8 cellular contexts compared by ENCODE assay signal in the genomic region with DNA sequence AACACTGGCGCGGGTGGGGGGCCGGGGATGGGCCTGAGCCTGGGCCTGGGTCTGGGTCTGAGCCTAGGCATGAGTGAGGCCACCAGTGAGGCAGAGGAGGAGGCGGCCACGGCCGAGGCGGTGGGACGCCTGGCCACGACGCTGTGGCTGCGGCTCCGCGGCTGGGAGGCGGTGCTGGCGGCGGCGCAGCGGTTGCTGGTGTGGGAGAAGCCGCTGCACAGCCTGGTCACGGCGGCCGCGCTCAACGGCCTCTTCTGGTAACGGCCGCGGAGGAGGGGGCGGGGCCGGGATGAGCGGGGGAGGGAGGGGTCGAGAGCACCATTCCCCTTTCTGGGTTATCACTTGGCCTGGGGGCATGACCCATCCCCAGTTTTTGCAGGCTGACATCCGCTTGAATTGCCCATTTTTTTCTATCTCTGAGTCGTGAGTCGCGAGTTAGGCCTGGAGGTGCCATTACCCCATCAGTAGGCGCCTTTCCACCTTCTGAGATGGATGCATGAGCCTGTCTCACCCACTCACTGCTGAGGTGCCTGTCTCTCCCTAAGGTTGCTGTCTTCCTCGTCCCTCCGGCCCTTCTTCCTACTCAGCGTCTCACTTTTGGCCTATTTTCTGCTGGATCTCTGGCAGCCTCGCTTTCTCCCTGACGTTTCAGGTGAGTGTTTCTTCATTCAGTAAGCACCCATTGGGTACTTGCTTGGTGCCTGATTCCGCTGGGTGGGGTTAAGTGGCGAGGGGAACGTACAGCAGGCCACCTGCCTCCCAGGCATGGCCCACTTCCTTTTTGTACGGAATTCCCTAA. TPM values are rescaled to one million over a fixed set of nuclear protein-coding genes. Genes with fewer than 3 reads are reported as not detected.
A peak's percentile ranks its signal among the peaks of the same experiment; 100 is the strongest.
DNase-seq lines count a peak whose midpoint lies in the region; ATAC-seq and TF ChIP-seq lines count a peak whose summit lies in the region.

No MANE protein-coding gene starts in this region.

- in situ Hi-C loops in Panc1 (cut with HindIII; ENCODE audit: low pct_unique_long_range_greater_than_20kb, low sequenced_read_pairs) = no loop called here

- H3K4me3 ChIP-seq in Panc1 (ENCODE audit: low read depth in 2 of 2, low read length in 2 of 2) = peak overlapping the region; percentile 66 to 88
- peak overlapping the region; percentile 98 to 99 for H3K4me3 ChIP-seq in right atrium auricular region
- H3K4me3 ChIP-seq in rectal smooth muscle tissue (ENCODE audit: low read length) = peak overlapping the region; percentile 97

- BruUV-seq in Panc1 (replicated peaks; lab: Mats Ljungman, UMichigan) = no TSS peak

- ATAC-seq in HG02970 (IDR thresholded peaks at IDR 0.05; ENCODE audit: low FRiP score, unreplicated experiment) (peak; percentile 5), Panc1 (peak; percentile 36)

- H3K27me3 ChIP-seq in Panc1 (ENCODE audit: control insufficient read depth, insufficient read depth, low read length) (no peaks in the 10 kb centered on the region), right atrium auricular region (no peaks in the 10 kb centered on the region), rectal smooth muscle tissue (ENCODE audit: control insufficient read depth, insufficient read depth, low read length) (no peaks in the 10 kb centered on the region)

- intact Hi-C loops in Panc1 (cut with micrococcal nuclease; ENCODE audit: unreplicated experiment) = no loop called here

- H3K4me1 ChIP-seq in Panc1 (ENCODE audit: control insufficient read depth, insufficient read depth, low read length) (peaks cover 10% of the 10 kb centered on the region), right atrium auricular region (peaks cover 0 to 34% of the 10 kb centered on the region in 2 donors), rectal smooth muscle tissue (ENCODE audit: control insufficient read depth, insufficient read depth, low read length) (peaks cover 14% of the 10 kb centered on the region)

- POLR2A ChIA-PET in Panc1 (lab: Charles Lee) = no interaction called here

- H3K9me3 ChIP-seq in Panc1 (ENCODE audit: control insufficient read depth, insufficient read depth, low read depth, low read length) (no peaks in the 10 kb centered on the region), right atrium auricular region (no peaks in the 10 kb centered on the region)

- H3K36me3 ChIP-seq in Panc1 (ENCODE audit: control insufficient read depth, insufficient read depth, low read length) (peaks cover 21% of the 10 kb centered on the region), right atrium auricular region (peaks cover 53% of the 10 kb centered on the region), rectal smooth muscle tissue (ENCODE audit: control insufficient read depth, insufficient read depth, low read length) (peaks cover 45% of the 10 kb centered on the region)

- TF ChIP-seq CTCF in Panc1 (IDR thresholded peaks at IDR 0.05) (no peak; the same call in 1 of the 2 replicates), right atrium auricular region (IDR thresholded peaks at IDR 0.05) (no peak)

- peak; percentile 18 to 36 for DNase-seq in activated CD4-positive, alpha-beta T cell treated with anti-CD3 and anti-CD28 coated beads for 24 hours (ENCODE audit: low read depth in 2 of 2)
- no peak for DNase-seq in activated CD4-positive, alpha-beta T cell treated with anti-CD3 and anti-CD28 coated beads for 1 hour
- DNase-seq in Panc1 (ENCODE audit: low read depth, low spot score) (no peak), right atrium auricular region (ENCODE audit: low spot score) (peak; percentile 60), NCI-H2081 treated with DMSO at 0.1 percent for 48 hours (lab: John Stamatoyannopoulos, UW) (no peak)

- CTCF ChIA-PET in Panc1 (lab: Charles Lee) = interaction anchor here (0.6 kb wide), 1 partner anchor 308 kb away, joined by 3 read pairs; no protein-coding TSS in a partner anchor

- 3 to 4% (median 3%) methylated on average over 32 to 45 of the region's 45 CpGs for WGBS in adipose tissue, 3 donors

- peak overlapping the region; percentile 82 for H3K9ac ChIP-seq in rectal smooth muscle tissue (ENCODE audit: low read length)

- H3K27ac ChIP-seq in Panc1 (ENCODE audit: low read length) (peak overlapping the region; percentile 90), adipose tissue (ENCODE audit: low read depth, low read length) (peak overlapping the region; percentile 84), right atrium auricular region (peak overlapping the region; percentile 98 to 99), rectal smooth muscle tissue (ENCODE audit: low read depth, low read length) (peak overlapping the region; percentile 92)

RNA-seq across cellular contexts. Expression of gene RETREG2, which starts 0.5 kb away (rescaled TPM):
- 106 TPM for total RNA-seq in Panc1 (2021; ENCODE audit: unreplicated experiment)
- polyA plus RNA-seq in Panc1 (2012; ENCODE audit: insufficient read length) = 107 TPM
- 10 to 100 TPM; 34.3 to 44.2 (median 40.2) TPM for polyA plus RNA-seq in adipose tissue
- total RNA-seq in right atrium auricular region = 10 to 100 TPM; 26.6 to 41.7 TPM

RNA-seq across cellular contexts. Expression of gene CNPPD1, which starts 1.9 kb away (rescaled TPM):
- total RNA-seq in Panc1 (2021; ENCODE audit: unreplicated experiment) = 55.7 TPM
- polyA plus RNA-seq in Panc1 (2012; ENCODE audit: insufficient read length) = 78.3 TPM
- 10 to 100 TPM; 33.4 to 58.3 (median 48.4) TPM for polyA plus RNA-seq in adipose tissue
- total RNA-seq in right atrium auricular region = 10 to 100 TPM; 32.4 to 42.3 TPM

RNA-seq across cellular contexts. Expression of gene SLC23A3, which starts 8.7 kb away (rescaled TPM):
- total RNA-seq in Panc1 (2021; ENCODE audit: unreplicated experiment) (3.3 TPM), right atrium auricular region (under 1 TPM; 0.33 to 0.55 TPM)
- 1.9 TPM for polyA plus RNA-seq in Panc1 (2012; ENCODE audit: insufficient read length)
- polyA plus RNA-seq in adipose tissue = 1 to 10 TPM in 1 of 3 donors, under 1 TPM in 2; 0.48 to 2.0 (median 0.64) TPM

RNA-seq across cellular contexts. Expression of gene NHEJ1, which starts 18.0 kb away (rescaled TPM):
- total RNA-seq in Panc1 (2021; ENCODE audit: unreplicated experiment) (18.2 TPM), right atrium auricular region (1 to 10 TPM; 8.3 to 8.4 TPM)
- polyA plus RNA-seq in Panc1 (2012; ENCODE audit: insufficient read length) = 17.4 TPM
- polyA plus RNA-seq in adipose tissue = 10 to 100 TPM in 1 of 3 donors, 1 to 10 TPM in 2; 8.8 to 12.8 (median 9.4) TPM

RNA-seq across cellular contexts. Expression of gene ZFAND2B, which starts 28.0 kb away (rescaled TPM):
- 43.2 TPM for total RNA-seq in Panc1 (2021; ENCODE audit: unreplicated experiment)
- polyA plus RNA-seq in Panc1 (2012; ENCODE audit: insufficient read length) = 34.0 TPM
- polyA plus RNA-seq in adipose tissue = 10 to 100 TPM; 26.0 to 38.9 (median 27.3) TPM
- total RNA-seq in right atrium auricular region = 10 to 100 TPM; 15.5 to 31.5 TPM

Comparison
In these comparisons a context has a peak if more than half of its experiments do, and no peak if none do; other contexts are left out.
1. DNase-seq: peak in activated CD4-positive, alpha-beta T cell treated with anti-CD3 and anti-CD28 coated beads for 24 hours (2 of 2) and right atrium auricular region (single experiment); none in activated CD4-positive, alpha-beta T cell treated with anti-CD3 and anti-CD28 coated beads for 1 hour (single experiment), Panc1 (single experiment) and NCI-H2081 treated with DMSO at 0.1 percent for 48 hours (single experiment).
2. Peak in every context shown above with its lines, with median percentiles within 50 percentile points of each other: H3K27ac ChIP-seq and H3K4me3 ChIP-seq.